25 cellular contexts compared by ENCODE assay signal in the genomic region with DNA sequence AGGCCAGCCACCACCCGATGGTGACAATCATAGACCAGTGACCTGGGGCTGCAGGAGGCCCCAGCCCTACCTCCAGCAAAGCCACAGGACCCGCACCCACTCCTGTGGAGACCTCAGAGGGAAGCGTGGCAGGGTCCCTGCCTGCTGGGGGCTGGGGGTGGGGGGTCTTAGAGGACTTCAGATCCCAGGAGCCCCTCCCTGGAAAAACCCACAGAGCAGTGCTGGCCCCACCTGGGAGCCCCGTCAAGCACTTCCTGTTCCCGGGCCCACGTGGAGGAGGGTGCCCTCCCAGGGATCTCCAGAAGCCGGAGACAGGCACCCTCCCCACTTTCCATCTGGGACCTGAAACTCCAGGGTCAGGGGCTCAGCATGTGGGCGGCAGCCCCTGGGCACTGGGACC. TPM values are rescaled to one million over a fixed set of nuclear protein-coding genes. Genes with fewer than 3 reads are reported as not detected.
DNase-seq lines count a peak whose midpoint lies in the region; ATAC-seq and TF ChIP-seq lines count a peak whose summit lies in the region.
"Had no signal": no experiment of that assay in that cellular context is flagged by ENCODE, and none has a peak within 500 bp of the region (broad histone marks: within the 10 kb centered on the region; RNA-seq: fewer than 3 reads in every experiment).

No MANE protein-coding gene starts in this region.

- no peaks in the 10 kb centered on the region for H3K9me3 Mint-ChIP-seq in T-helper 2 cell treated with Interferon-gamma antibody and Interleukin-4, amounts not matched to agents 5 μg/mL and 100 μg/mL, for 36 hours
- H3K9me3 Mint-ChIP-seq: activated naive CD4-positive, alpha-beta T cell treated with anti-CD3 and anti-CD28 coated beads for 36 hours; activated T-cell treated with anti-CD3 and anti-CD28 coated beads, Interleukin-2, amount 50 U/mL, for 72 hours; CD4-positive, alpha-beta T cell; natural killer cell treated with Interleukin-12 subunit alpha and Interleukin-12 subunit beta and Interleukin-15 and Interleukin-18, amount 100 ng/mL, for 72 hours; stimulated activated effector memory CD8-positive, alpha-beta T cell treated with anti-CD3 and anti-CD28 coated beads, Interleukin-12 subunit alpha, Interleukin-12 subunit beta, amount 100 ng/mL, for 72 hours; T-cell had no signal

- H3K27ac ChIP-seq in RWPE1 (peak overlapping the region; percentile 98), esophagus (ENCODE audit: low read depth in 2 of 2, low read length in 1 of 2) (peak overlapping the region; percentile 72 to 95), suprapubic skin (peak overlapping the region; percentile 74)
- H3K27ac ChIP-seq: brain microvascular endothelial cell, dorsolateral prefrontal cortex, gastrocnemius medialis had no signal

- TF ChIP-seq POLR2A in suprapubic skin (IDR thresholded peaks at IDR 0.05): no peak

- H3K27me3 Mint-ChIP-seq in T-helper 2 cell treated with Interferon-gamma antibody and Interleukin-4, amounts not matched to agents 5 μg/mL and 100 μg/mL, for 36 hours (ENCODE audit: low read depth): no peaks in the 10 kb centered on the region
- H3K27me3 Mint-ChIP-seq: CD4-positive, alpha-beta T cell; natural killer cell treated with Interleukin-12 subunit alpha and Interleukin-12 subunit beta and Interleukin-15 and Interleukin-18, amount 100 ng/mL, for 72 hours had no signal

- ATAC-seq in GM21526 (IDR thresholded peaks at IDR 0.05; ENCODE audit: low FRiP score, unreplicated experiment) (no peak), GM19452 (IDR thresholded peaks at IDR 0.05; ENCODE audit: unreplicated experiment) (no peak)
- ATAC-seq: gastrocnemius medialis; stimulated activated effector memory CD8-positive, alpha-beta T cell treated with anti-CD3 and anti-CD28 coated beads, Interleukin-12 subunit alpha, Interleukin-12 subunit beta, amount 100 ng/mL, for 72 hours had no signal

- H3K4me3 ChIP-seq in esophagus (ENCODE audit: low read depth in 1 of 2, low read length in 2 of 2) (no peak overlapping the region), suprapubic skin (no peak overlapping the region)
- H3K4me3 ChIP-seq: dorsolateral prefrontal cortex, gastrocnemius medialis, lung, mucosa of descending colon had no signal

- H3K4me3 Mint-ChIP-seq in T-helper 2 cell treated with Interferon-gamma antibody and Interleukin-4, amounts not matched to agents 5 μg/mL and 100 μg/mL, for 36 hours: no peak overlapping the region
- H3K4me3 Mint-ChIP-seq: activated naive CD4-positive, alpha-beta T cell treated with anti-CD3 and anti-CD28 coated beads for 36 hours; CD4-positive, alpha-beta T cell; natural killer cell treated with Interleukin-12 subunit alpha and Interleukin-12 subunit beta and Interleukin-15 and Interleukin-18, amount 100 ng/mL, for 72 hours; stimulated activated effector memory CD8-positive, alpha-beta T cell treated with anti-CD3 and anti-CD28 coated beads, Interleukin-12 subunit alpha, Interleukin-12 subunit beta, amount 100 ng/mL, for 72 hours; T-cell had no signal

- H3K27me3 ChIP-seq in esophagus (ENCODE audit: control insufficient read depth in 1 of 2, insufficient read depth in 2 of 2, low read length in 2 of 2) (no peaks in the 10 kb centered on the region), suprapubic skin (peaks cover 4% of the 10 kb centered on the region)
- H3K27me3 ChIP-seq: brain microvascular endothelial cell, gastrocnemius medialis had no signal

- no peaks in the 10 kb centered on the region for H3K9me3 ChIP-seq in esophagus (ENCODE audit: control insufficient read depth in 2 of 2, insufficient read depth in 1 of 2, low read depth in 1 of 2, low read length in 1 of 2)
- H3K9me3 ChIP-seq in suprapubic skin: no peaks in the 10 kb centered on the region
- H3K9me3 ChIP-seq: gastrocnemius medialis, mucosa of descending colon had no signal

- 51 to 61% methylated on average over 8 of the region's 8 CpGs for WGBS in esophagus, 2 donors
- WGBS in suprapubic skin: 83% methylated on average over 6 of the region's 8 CpGs

- TF ChIP-seq CTCF in RWPE1 (conservative IDR thresholded peaks at IDR 0.05; ENCODE audit: low read depth): no peak
- TF ChIP-seq CTCF in suprapubic skin (IDR thresholded peaks at IDR 0.05): no peak

- H3K4me1 ChIP-seq in esophagus (ENCODE audit: control insufficient read depth in 2 of 2, insufficient read depth in 2 of 2, low read length in 1 of 2): peaks cover 22 to 54% of the 10 kb centered on the region in 2 donors
- H3K4me1 ChIP-seq in suprapubic skin: peaks cover 79% of the 10 kb centered on the region
- H3K4me1 ChIP-seq: gastrocnemius medialis had no signal

- peak overlapping the region; percentile 52 for H3K27ac Mint-ChIP-seq in T-helper 2 cell treated with Interferon-gamma antibody and Interleukin-4, amounts not matched to agents 5 μg/mL and 100 μg/mL, for 36 hours
- H3K27ac Mint-ChIP-seq: activated naive CD4-positive, alpha-beta T cell treated with anti-CD3 and anti-CD28 coated beads for 36 hours; activated T-cell treated with anti-CD3 and anti-CD28 coated beads, Interleukin-2, amount 50 U/mL, for 72 hours; CD4-positive, alpha-beta T cell; natural killer cell treated with Interleukin-12 subunit alpha and Interleukin-12 subunit beta and Interleukin-15 and Interleukin-18, amount 100 ng/mL, for 72 hours; stimulated activated effector memory CD8-positive, alpha-beta T cell treated with anti-CD3 and anti-CD28 coated beads, Interleukin-12 subunit alpha, Interleukin-12 subunit beta, amount 100 ng/mL, for 72 hours; T-cell had no signal

- H3K36me3 Mint-ChIP-seq in T-helper 2 cell treated with Interferon-gamma antibody and Interleukin-4, amounts not matched to agents 5 μg/mL and 100 μg/mL, for 36 hours (ENCODE audit: low read depth): no peaks in the 10 kb centered on the region
- H3K36me3 Mint-ChIP-seq: natural killer cell treated with Interleukin-12 subunit alpha and Interleukin-12 subunit beta and Interleukin-15 and Interleukin-18, amount 100 ng/mL, for 72 hours; stimulated activated effector memory CD8-positive, alpha-beta T cell treated with anti-CD3 and anti-CD28 coated beads, Interleukin-12 subunit alpha, Interleukin-12 subunit beta, amount 100 ng/mL, for 72 hours; T-cell had no signal

- CTCF ChIA-PET in RWPE1 (lab: Yijun Ruan, JAX): interaction anchor here (0.6 kb wide), 1 partner anchor 51 kb away, joined by 3 read pairs; no protein-coding TSS in a partner anchor

- DNase-seq in T-helper 2 cell treated with Interferon-gamma antibody and Interleukin-4, amounts not matched to agents 5 μg/mL and 100 μg/mL, for 36 hours (ENCODE audit: low spot score): no peak
- DNase-seq in T-helper 2 cell (no peak), RWPE1 (ENCODE audit: low spot score) (no peak), suprapubic skin (ENCODE audit: low spot score in 2 of 2) (no peak), GM03348 (ENCODE audit: low spot score) (no peak)
- DNase-seq: 8988T; activated CD4-positive, alpha-beta T cell treated with anti-CD3 and anti-CD28 coated beads for 1 hour; brain microvascular endothelial cell; CD4-positive, alpha-beta T cell; cerebellar nuclear complex; dorsolateral prefrontal cortex; gastrocnemius medialis; GOT3; NCI-H1048; RPMI8226 had no signal

- H3K4me1 Mint-ChIP-seq in T-helper 2 cell treated with Interferon-gamma antibody and Interleukin-4, amounts not matched to agents 5 μg/mL and 100 μg/mL, for 36 hours (ENCODE audit: low read depth): no peaks in the 10 kb centered on the region
- H3K4me1 Mint-ChIP-seq: stimulated activated effector memory CD8-positive, alpha-beta T cell treated with anti-CD3 and anti-CD28 coated beads, Interleukin-12 subunit alpha, Interleukin-12 subunit beta, amount 100 ng/mL, for 72 hours had no signal

- POLR2A ChIA-PET in RWPE1 (lab: Yijun Ruan, JAX; ENCODE audit: low non-redundant PET): no interaction called here

- TF ChIP-seq EP300 in suprapubic skin (IDR thresholded peaks at IDR 0.05): no peak

- no peaks in the 10 kb centered on the region for H3K36me3 ChIP-seq in esophagus (ENCODE audit: control insufficient read depth in 2 of 2, insufficient read depth in 2 of 2, low read length in 1 of 2)
- no peaks in the 10 kb centered on the region for H3K36me3 ChIP-seq in suprapubic skin
- H3K36me3 ChIP-seq: brain microvascular endothelial cell, gastrocnemius medialis had no signal

RNA-seq across cellular contexts. Expression of a gene that starts 31.9 kb away (rescaled TPM):
- 10 to 100 TPM; 22.5 to 25.7 TPM for polyA plus RNA-seq in esophagus
- 10 to 100 TPM in 2 of 4 donors, 1 to 10 TPM in 2; 7.2 to 11.7 (median 8.8) TPM for total RNA-seq in suprapubic skin

RNA-seq across cellular contexts. Expression of a gene that starts 32.1 kb away (rescaled TPM):
- polyA plus RNA-seq in esophagus: 10 to 100 TPM; 21.8 to 25.6 TPM
- 10 to 100 TPM; 50.4 to 77.2 (median 57.6) TPM for total RNA-seq in suprapubic skin

RNA-seq across cellular contexts. Expression of a gene that starts 39.8 kb away (rescaled TPM):
- polyA plus RNA-seq in esophagus: 100 to 1,000 TPM in 1 of 2 donors, 10 to 100 TPM in 1; 97.6 to 121 TPM
- total RNA-seq in suprapubic skin: 100 to 1,000 TPM; 511 to 829 (median 662) TPM
- total RNA-seq: natural killer cell treated with Interleukin-12 subunit alpha and Interleukin-12 subunit beta and Interleukin-15 and Interleukin-18, amount 100 ng/mL, for 72 hours had no signal

RNA-seq across cellular contexts. Expression of a gene that starts 41.1 kb away (rescaled TPM):
- 10 to 100 TPM; 24.9 to 38.5 TPM for polyA plus RNA-seq in esophagus
- total RNA-seq in suprapubic skin: 10 to 100 TPM; 36.9 to 59.1 (median 40.8) TPM
